ENCODE assay signal across 19 cellular contexts in genomic region chr5:10468256-10468655, GRCh38. TPM values are rescaled to one million over a fixed set of nuclear protein-coding genes. Genes with fewer than 3 reads are reported as not detected.
"Had no signal": no experiment of that assay in that cellular context is flagged by ENCODE, and none has a peak within 500 bp of the region (broad histone marks: within the 10 kb centered on the region; RNA-seq: fewer than 3 reads in every experiment).

No MANE protein-coding gene starts in this region.

- DNase-seq: activated CD4-positive, alpha-beta T cell treated with anti-CD3 and anti-CD28 coated beads, Interleukin-2, amount 10 ng/mL, durations not matched to agents 24 days and 14 days; activated CD4-positive, CD25-positive, alpha-beta regulatory T cell; anterior cingulate cortex; hippocampal formation; kidney; left ventricle myocardium superior; small intestine; stimulated activated CD4-positive, alpha-beta T cell treated with anti-CD3 and anti-CD28 coated beads, Interleukin-4, amount 100 ng/mL, for 24 hours; stimulated activated naive CD4-positive, alpha-beta T cell treated with Interleukin-2 at 50 U/mL for 16 hours; substantia nigra; transverse colon had no signal

- H3K36me3 ChIP-seq: cardiac muscle cell, prostate gland, transverse colon, vagina had no signal

- H3K4me1 ChIP-seq: prostate gland, transverse colon, vagina had no signal

- H3K4me1 Mint-ChIP-seq: memory B cell had no signal

- H3K27me3 ChIP-seq: cardiac muscle cell, transverse colon, vagina had no signal

- H3K9me3 Mint-ChIP-seq: activated CD4-positive, alpha-beta T cell treated with anti-CD3 and anti-CD28 coated beads, Interleukin-2, amount 10 ng/mL, durations not matched to agents 24 days and 14 days; activated T-helper 1 cell treated with anti-CD3 and anti-CD28 coated beads, Interleukin-12 subunit alpha, Interleukin-12 subunit beta, Interleukin-2, Interleukin-4 antibody, amounts not matched to agents 30 ng/mL and 10 ng/mL and 1 ng/mL, durations not matched to agents 14 hours and 24 hours and 36 hours; memory B cell; natural killer cell treated with Interleukin-12 subunit alpha and Interleukin-12 subunit beta and Interleukin-15 and Interleukin-18, amount 100 ng/mL, for 72 hours had no signal

- H3K9me3 ChIP-seq: prostate gland, transverse colon, vagina had no signal

- FAIRE-seq: kidney, small intestine, TTC549 had no signal

- H3K27me3 Mint-ChIP-seq: natural killer cell treated with Interleukin-12 subunit alpha and Interleukin-12 subunit beta and Interleukin-15 and Interleukin-18, amount 100 ng/mL, for 72 hours had no signal

- H3K36me3 Mint-ChIP-seq: natural killer cell treated with Interleukin-12 subunit alpha and Interleukin-12 subunit beta and Interleukin-15 and Interleukin-18, amount 100 ng/mL, for 72 hours had no signal

- H3K4me3 Mint-ChIP-seq: activated CD4-positive, alpha-beta T cell treated with anti-CD3 and anti-CD28 coated beads, Interleukin-2, amount 10 ng/mL, durations not matched to agents 24 days and 14 days; activated T-helper 1 cell treated with anti-CD3 and anti-CD28 coated beads, Interleukin-12 subunit alpha, Interleukin-12 subunit beta, Interleukin-2, Interleukin-4 antibody, amounts not matched to agents 30 ng/mL and 10 ng/mL and 1 ng/mL, durations not matched to agents 14 hours and 24 hours and 36 hours; memory B cell; natural killer cell treated with Interleukin-12 subunit alpha and Interleukin-12 subunit beta and Interleukin-15 and Interleukin-18, amount 100 ng/mL, for 72 hours had no signal

- H3K27ac ChIP-seq: cardiac muscle cell, prostate gland, transverse colon, vagina had no signal

- H3K27ac Mint-ChIP-seq: activated CD4-positive, alpha-beta T cell treated with anti-CD3 and anti-CD28 coated beads, Interleukin-2, amount 10 ng/mL, durations not matched to agents 24 days and 14 days; activated T-helper 1 cell treated with anti-CD3 and anti-CD28 coated beads, Interleukin-12 subunit alpha, Interleukin-12 subunit beta, Interleukin-2, Interleukin-4 antibody, amounts not matched to agents 30 ng/mL and 10 ng/mL and 1 ng/mL, durations not matched to agents 14 hours and 24 hours and 36 hours; memory B cell; natural killer cell treated with Interleukin-12 subunit alpha and Interleukin-12 subunit beta and Interleukin-15 and Interleukin-18, amount 100 ng/mL, for 72 hours had no signal

- H3K4me3 ChIP-seq: cardiac muscle cell, prostate gland, transverse colon, vagina had no signal

- ATAC-seq: esophagus mucosa; left ventricle myocardium superior; natural killer cell treated with Interleukin-12 subunit alpha and Interleukin-12 subunit beta and Interleukin-15 and Interleukin-18, amount 100 ng/mL, for 72 hours had no signal

RNA-seq across cellular contexts. Expression of gene ROPN1L, which starts 26.6 kb away (rescaled TPM):
- total RNA-seq: activated CD4-positive, alpha-beta T cell treated with anti-CD3 and anti-CD28 coated beads, Interleukin-2, amount 10 ng/mL, durations not matched to agents 24 days and 14 days; esophagus mucosa had no signal
